25 cellular contexts compared by ENCODE assay signal in the genomic region with DNA sequence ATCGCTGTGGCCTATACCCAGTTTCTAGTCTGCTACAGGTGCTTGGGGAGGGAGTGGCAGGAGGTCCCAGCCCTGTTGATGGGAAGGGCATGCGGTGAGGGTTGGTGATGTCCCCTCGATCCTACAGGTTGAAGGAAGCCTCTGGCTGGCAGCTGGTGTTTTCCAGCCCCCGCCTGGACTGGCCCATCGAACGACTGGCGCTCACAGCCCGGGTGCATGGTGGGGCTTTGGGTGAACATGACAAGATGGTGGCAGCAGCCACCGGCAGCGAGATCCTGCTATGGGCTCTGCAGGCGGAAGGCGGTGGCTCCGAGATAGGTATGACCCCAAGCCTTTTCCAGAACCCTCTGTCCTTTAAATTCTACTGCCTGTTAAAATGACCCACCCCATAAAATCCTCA.
"Had no signal": no experiment of that assay in that cellular context is flagged by ENCODE, and none has a peak within 500 bp of the region (broad histone marks: within the 10 kb centered on the region; RNA-seq: fewer than 3 reads in every experiment).

No MANE protein-coding gene starts in this region.

- H3K4me1 ChIP-seq: breast epithelium, psoas muscle had no signal

- H3K4me3 Mint-ChIP-seq: activated CD4-positive, alpha-beta T cell treated with anti-CD3 and anti-CD28 coated beads for 36 hours; activated naive CD8-positive, alpha-beta T cell; activated T-cell treated with anti-CD3 and anti-CD28 coated beads, Interleukin-2, amount 50 U/mL, for 4 hours; central memory CD8-positive, alpha-beta T cell; stimulated activated naive CD8-positive, alpha-beta T cell treated with anti-CD3 and anti-CD28 coated beads, Interleukin-15, amount 100 ng/mL, for 72 hours; T-helper 1 cell treated with Interleukin-12 subunit alpha and Interleukin-12 subunit beta and Interleukin-4 antibody, amounts not matched to agents 30 μg/mL and 1 μg/mL, for 36 hours had no signal

- H3K27me3 ChIP-seq: breast epithelium, gastroesophageal sphincter, heart left ventricle, pancreas, right atrium auricular region, suprapubic skin, transverse colon, vagina had no signal

- H3K27ac ChIP-seq: breast epithelium, gastroesophageal sphincter, psoas muscle, right atrium auricular region, suprapubic skin, transverse colon, vagina had no signal

- DNase-seq: activated B cell treated with CpG ODN at 0.5 μM for 24 hours; activated CD4-positive, alpha-beta T cell treated with anti-CD3 and anti-CD28 coated beads for 36 hours; activated CD4-positive, alpha-beta T cell treated with anti-CD3 and anti-CD28 coated beads, Interleukin-2, amount 50 U/mL, for 48 hours; activated CD8-positive, alpha-beta memory T cell treated with anti-CD3 and anti-CD28 coated beads, Interleukin-2, amount 50 U/mL, for 48 hours; activated naive CD4-positive, alpha-beta T cell; activated T-cell treated with anti-CD3 and anti-CD28 coated beads, Interleukin-2, amount 50 U/mL, for 4 hours; heart left ventricle; islet precursor cell; left colon; pancreas; psoas muscle; stimulated activated CD4-positive, alpha-beta T cell treated with anti-CD3 and anti-CD28 coated beads, Interleukin-4, amount 100 ng/mL, for 24 hours; stimulated activated naive CD8-positive, alpha-beta T cell treated with anti-CD3 and anti-CD28 coated beads, Interleukin-15, amount 100 ng/mL, for 72 hours; transverse colon had no signal

- H3K27ac Mint-ChIP-seq: activated CD4-positive, alpha-beta T cell treated with anti-CD3 and anti-CD28 coated beads for 36 hours; activated naive CD8-positive, alpha-beta T cell; activated T-helper 2 cell treated with anti-CD3 and anti-CD28 coated beads, Interferon-gamma antibody, Interleukin-2, Interleukin-4, amounts not matched to agents 10 μg/mL and 5 μg/mL and 100 μg/mL, durations not matched to agents 14 hours and 24 hours and 36 hours; naive thymus-derived CD8-positive, alpha-beta T cell; stimulated activated naive CD8-positive, alpha-beta T cell treated with anti-CD3 and anti-CD28 coated beads, Interleukin-15, amount 100 ng/mL, for 72 hours; T-helper 1 cell treated with Interleukin-12 subunit alpha and Interleukin-12 subunit beta and Interleukin-4 antibody, amounts not matched to agents 30 μg/mL and 1 μg/mL, for 36 hours had no signal

- H3K27me3 Mint-ChIP-seq: activated B cell treated with CpG ODN at 0.5 μM for 24 hours; activated CD4-positive, alpha-beta T cell treated with anti-CD3 and anti-CD28 coated beads for 36 hours; activated naive CD8-positive, alpha-beta T cell; central memory CD8-positive, alpha-beta T cell; naive thymus-derived CD8-positive, alpha-beta T cell; stimulated activated naive CD8-positive, alpha-beta T cell treated with anti-CD3 and anti-CD28 coated beads, Interleukin-15, amount 100 ng/mL, for 72 hours had no signal

- H3K36me3 ChIP-seq: breast epithelium had no signal

- ATAC-seq: activated CD4-positive, alpha-beta T cell treated with anti-CD3 and anti-CD28 coated beads for 36 hours; activated T-cell treated with anti-CD3 and anti-CD28 coated beads, Interleukin-2, amount 50 U/mL, for 4 hours; gastroesophageal sphincter; heart left ventricle; left colon; naive thymus-derived CD8-positive, alpha-beta T cell; pancreas; psoas muscle; stimulated activated naive CD8-positive, alpha-beta T cell treated with anti-CD3 and anti-CD28 coated beads, Interleukin-15, amount 100 ng/mL, for 72 hours had no signal

- H3K9me3 Mint-ChIP-seq: activated B cell treated with CpG ODN at 0.5 μM for 24 hours; activated T-cell treated with anti-CD3 and anti-CD28 coated beads, Interleukin-2, amount 50 U/mL, for 4 hours; activated T-helper 2 cell treated with anti-CD3 and anti-CD28 coated beads, Interferon-gamma antibody, Interleukin-2, Interleukin-4, amounts not matched to agents 10 μg/mL and 5 μg/mL and 100 μg/mL, durations not matched to agents 14 hours and 24 hours and 36 hours; central memory CD8-positive, alpha-beta T cell; naive thymus-derived CD8-positive, alpha-beta T cell; stimulated activated naive CD8-positive, alpha-beta T cell treated with anti-CD3 and anti-CD28 coated beads, Interleukin-15, amount 100 ng/mL, for 72 hours; T-helper 1 cell treated with Interleukin-12 subunit alpha and Interleukin-12 subunit beta and Interleukin-4 antibody, amounts not matched to agents 30 μg/mL and 1 μg/mL, for 36 hours had no signal

- H3K9me3 ChIP-seq: breast epithelium, gastroesophageal sphincter, heart left ventricle, pancreas, psoas muscle, right atrium auricular region, suprapubic skin, transverse colon, vagina had no signal

- H3K4me3 ChIP-seq: breast epithelium, gastroesophageal sphincter, lung, pancreas, psoas muscle, right atrium auricular region, suprapubic skin, transverse colon, vagina had no signal
